ENCODE assay signal across 14 cellular contexts in the genomic region with DNA sequence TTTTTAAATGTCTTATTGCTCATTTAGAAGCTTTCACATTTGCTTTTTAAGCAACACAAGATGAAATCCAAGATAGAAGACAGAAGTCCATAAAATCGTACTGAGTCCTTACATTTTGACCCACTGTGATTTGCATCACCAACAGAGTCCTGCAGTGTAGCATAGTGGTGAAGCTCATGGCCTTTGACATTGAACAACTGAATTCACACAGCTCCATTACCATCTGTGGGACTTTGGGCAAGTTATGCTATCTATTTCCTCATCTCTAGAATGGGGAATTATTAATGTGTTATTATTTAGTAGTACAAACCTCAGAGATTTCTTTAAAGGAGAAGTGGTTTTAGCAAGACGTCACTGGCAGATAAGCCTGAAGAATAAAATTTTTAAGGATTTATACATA. TPM values are rescaled to one million over a fixed set of nuclear protein-coding genes. Genes with fewer than 3 reads are reported as not detected.
A peak's percentile ranks its signal among the peaks of the same experiment; 100 is the strongest.
DNase-seq lines count a peak whose midpoint lies in the region; TF ChIP-seq lines count a peak whose summit lies in the region.
"Had no signal": no experiment of that assay in that cellular context is flagged by ENCODE, and none has a peak within 500 bp of the region (broad histone marks: within the 10 kb centered on the region; RNA-seq: fewer than 3 reads in every experiment).

No MANE protein-coding gene starts in this region.

- no peak for DNase-seq in activated CD4-positive, alpha-beta T cell treated with anti-CD3 and anti-CD28 coated beads, Interleukin-2, amount 10 ng/mL, durations not matched to agents 24 days and 14 days
- no peak for DNase-seq in activated CD4-positive, alpha-beta T cell treated with anti-CD3 and anti-CD28 coated beads for 4 hours
- no peak for DNase-seq in activated T-helper 2 cell treated with anti-CD3 and anti-CD28 coated beads, Interferon-gamma antibody, Interleukin-2, Interleukin-4, amounts not matched to agents 10 μg/mL and 5 μg/mL and 100 μg/mL, durations not matched to agents 14 hours and 24 hours and 36 hours (ENCODE audit: low spot score)
- DNase-seq in NCI-H748 (lab: John Stamatoyannopoulos, UW; ENCODE audit: unreplicated experiment) (no peak), caudate nucleus (lab: John Stamatoyannopoulos, UW) (no peak), amygdala (lab: John Stamatoyannopoulos, UW) (no peak)
- DNase-seq: ACHN; effector CD4-positive, alpha-beta T cell; NCI-H1092; stimulated activated CD4-positive, alpha-beta T cell treated with anti-CD3 and anti-CD28 coated beads, Interleukin-2, amount 100 ng/mL, for 24 hours; thyroid gland had no signal

- peaks cover 72% of the 10 kb centered on the region for H3K4me1 Mint-ChIP-seq in activated CD4-positive, alpha-beta T cell treated with anti-CD3 and anti-CD28 coated beads, Interleukin-2, amount 10 ng/mL, durations not matched to agents 24 days and 14 days
- peaks cover 74% of the 10 kb centered on the region for H3K4me1 Mint-ChIP-seq in activated T-helper 2 cell treated with anti-CD3 and anti-CD28 coated beads, Interferon-gamma antibody, Interleukin-2, Interleukin-4, amounts not matched to agents 10 μg/mL and 5 μg/mL and 100 μg/mL, durations not matched to agents 14 hours and 24 hours and 36 hours (ENCODE audit: low read depth)

- no peaks in the 10 kb centered on the region for H3K79me2 ChIP-seq in DOHH2 (ENCODE audit: control insufficient read depth, low read length)

- H3K9me3 ChIP-seq in DOHH2 (ENCODE audit: control insufficient read depth, insufficient read depth, low read length) (no peaks in the 10 kb centered on the region), muscle layer of duodenum (ENCODE audit: control insufficient read depth in 1 of 2, low read length in 2 of 2) (no peaks in the 10 kb centered on the region)
- H3K9me3 ChIP-seq: thyroid gland had no signal

- peak overlapping the region; percentile 88 for H3K27ac Mint-ChIP-seq in activated CD4-positive, alpha-beta T cell treated with anti-CD3 and anti-CD28 coated beads, Interleukin-2, amount 10 ng/mL, durations not matched to agents 24 days and 14 days
- peak overlapping the region; percentile 67 for H3K27ac Mint-ChIP-seq in activated T-helper 2 cell treated with anti-CD3 and anti-CD28 coated beads, Interferon-gamma antibody, Interleukin-2, Interleukin-4, amounts not matched to agents 10 μg/mL and 5 μg/mL and 100 μg/mL, durations not matched to agents 14 hours and 24 hours and 36 hours
- H3K27ac Mint-ChIP-seq: brain had no signal

- no peaks in the 10 kb centered on the region for H4K20me1 ChIP-seq in DOHH2 (ENCODE audit: control insufficient read depth, insufficient read depth, low read depth, low read length)

- no peaks in the 10 kb centered on the region for H3K27me3 ChIP-seq in DOHH2 (ENCODE audit: control insufficient read depth, low read length)
- no peaks in the 10 kb centered on the region for H3K27me3 ChIP-seq in muscle layer of duodenum (ENCODE audit: low read depth, low read length)
- H3K27me3 ChIP-seq: thyroid gland had no signal

- H3K4me1 ChIP-seq in DOHH2 (ENCODE audit: control insufficient read depth, low read length) (peaks cover 86% of the 10 kb centered on the region), muscle layer of duodenum (ENCODE audit: control insufficient read depth in 1 of 2, insufficient read depth in 2 of 2, low read length in 2 of 2) (peaks cover 0 to 5% of the 10 kb centered on the region in 2 donors)
- H3K4me1 ChIP-seq: thyroid gland had no signal

- H3F3A ChIP-seq in DOHH2 (ENCODE audit: control insufficient read depth, insufficient read depth) = peaks cover 31% of the 10 kb centered on the region

- H3K4me3 ChIP-seq in DOHH2 (ENCODE audit: low read length) (no peak overlapping the region), muscle layer of duodenum (ENCODE audit: low read depth in 1 of 2, low read length in 2 of 2) (no peak overlapping the region)
- H3K4me3 ChIP-seq: thyroid gland had no signal

- peak overlapping the region; percentile 76 for H3K4me3 Mint-ChIP-seq in activated CD4-positive, alpha-beta T cell treated with anti-CD3 and anti-CD28 coated beads, Interleukin-2, amount 10 ng/mL, durations not matched to agents 24 days and 14 days
- H3K4me3 Mint-ChIP-seq in activated T-helper 2 cell treated with anti-CD3 and anti-CD28 coated beads, Interferon-gamma antibody, Interleukin-2, Interleukin-4, amounts not matched to agents 10 μg/mL and 5 μg/mL and 100 μg/mL, durations not matched to agents 14 hours and 24 hours and 36 hours (ENCODE audit: low read depth) = no peak overlapping the region
- H3K4me3 Mint-ChIP-seq: brain had no signal

- no peaks in the 10 kb centered on the region for H3K27me3 Mint-ChIP-seq in activated CD4-positive, alpha-beta T cell treated with anti-CD3 and anti-CD28 coated beads, Interleukin-2, amount 10 ng/mL, durations not matched to agents 24 days and 14 days
- no peaks in the 10 kb centered on the region for H3K27me3 Mint-ChIP-seq in activated T-helper 2 cell treated with anti-CD3 and anti-CD28 coated beads, Interferon-gamma antibody, Interleukin-2, Interleukin-4, amounts not matched to agents 10 μg/mL and 5 μg/mL and 100 μg/mL, durations not matched to agents 14 hours and 24 hours and 36 hours (ENCODE audit: low read depth)
- H3K27me3 Mint-ChIP-seq: brain had no signal

- no peaks in the 10 kb centered on the region for H3K9me3 Mint-ChIP-seq in activated CD4-positive, alpha-beta T cell treated with anti-CD3 and anti-CD28 coated beads, Interleukin-2, amount 10 ng/mL, durations not matched to agents 24 days and 14 days
- peaks cover 1% of the 10 kb centered on the region for H3K9me3 Mint-ChIP-seq in activated T-helper 2 cell treated with anti-CD3 and anti-CD28 coated beads, Interferon-gamma antibody, Interleukin-2, Interleukin-4, amounts not matched to agents 10 μg/mL and 5 μg/mL and 100 μg/mL, durations not matched to agents 14 hours and 24 hours and 36 hours

- intact Hi-C loops in activated CD4-positive, alpha-beta T cell treated with anti-CD3 and anti-CD28 coated beads, Interleukin-2, amount 10 ng/mL, durations not matched to agents 24 days and 14 days (cut with micrococcal nuclease) = loop anchor here (5.0 to 10.0 kb wide), 6 partner anchors 185 to 1015 kb away; partner anchors contain the start of genes HERC5, PPM1K, PYURF and TIGD2
- intact Hi-C loops in activated T-helper 2 cell treated with anti-CD3 and anti-CD28 coated beads, Interferon-gamma antibody, Interleukin-2, Interleukin-4, amounts not matched to agents 10 μg/mL and 5 μg/mL and 100 μg/mL, durations not matched to agents 14 hours and 24 hours and 36 hours (cut with micrococcal nuclease) = loop anchor here (5.0 to 10.0 kb wide), 5 partner anchors 40 to 1015 kb away; partner anchors contain the start of genes PPM1K, PYURF and SNCA

- H3K4me2 ChIP-seq in DOHH2 (ENCODE audit: low read length) = peak overlapping the region; percentile 75

- H3K36me3 ChIP-seq in DOHH2 (ENCODE audit: control insufficient read depth, low read length) = no peaks in the 10 kb centered on the region
- no peaks in the 10 kb centered on the region for H3K36me3 ChIP-seq in muscle layer of duodenum (ENCODE audit: control insufficient read depth in 1 of 2, insufficient read depth in 2 of 2, low read length in 2 of 2)
- H3K36me3 ChIP-seq: thyroid gland had no signal

- H3K27ac ChIP-seq in DOHH2 (ENCODE audit: low read depth, low read length) (no peak overlapping the region), muscle layer of duodenum (ENCODE audit: low read length) (peak overlapping the region; percentile 29), caudate nucleus (ENCODE audit: low read depth, low read length) (no peak overlapping the region)
- H3K27ac ChIP-seq: thyroid gland had no signal

- TF ChIP-seq CTCF in DOHH2 (IDR thresholded peaks at IDR 0.05; ENCODE audit: low read depth, low read length, poor library complexity, severe bottlenecking) = no peak

- peaks cover 19% of the 10 kb centered on the region for H3K36me3 Mint-ChIP-seq in activated CD4-positive, alpha-beta T cell treated with anti-CD3 and anti-CD28 coated beads, Interleukin-2, amount 10 ng/mL, durations not matched to agents 24 days and 14 days (ENCODE audit: low read depth)
- H3K36me3 Mint-ChIP-seq in activated T-helper 2 cell treated with anti-CD3 and anti-CD28 coated beads, Interferon-gamma antibody, Interleukin-2, Interleukin-4, amounts not matched to agents 10 μg/mL and 5 μg/mL and 100 μg/mL, durations not matched to agents 14 hours and 24 hours and 36 hours (ENCODE audit: low read depth) = peaks cover 21% of the 10 kb centered on the region

- H3K9me2 ChIP-seq in DOHH2 (replicated peaks; ENCODE audit: control insufficient read depth, low read length) = no peaks in the 10 kb centered on the region

RNA-seq across cellular contexts. Expression of gene GPRIN3, which starts 10.7 kb away (rescaled TPM):
- 26.2 and 26.8 TPM in 2 replicates for total RNA-seq in activated CD4-positive, alpha-beta T cell treated with anti-CD3 and anti-CD28 coated beads, Interleukin-2, amount 10 ng/mL, durations not matched to agents 24 days and 14 days
- total RNA-seq in activated T-helper 2 cell treated with anti-CD3 and anti-CD28 coated beads, Interferon-gamma antibody, Interleukin-2, Interleukin-4, amounts not matched to agents 10 μg/mL and 5 μg/mL and 100 μg/mL, durations not matched to agents 14 hours and 24 hours and 36 hours = 10.7 and 11.6 TPM in 2 replicates
